8 cellular contexts compared by ENCODE assay signal in genomic region chr11:47578524-47579460, GRCh38.
A peak's percentile ranks its signal among the peaks of the same experiment; 100 is the strongest.
DNase-seq lines count a peak whose midpoint lies in the region; ATAC-seq and TF ChIP-seq lines count a peak whose summit lies in the region.

KBTBD4 (minus strand) TSS chr11:47578970; CDS start chr11:47578951, 19 bp downstream.
NDUFS3 (plus strand) TSS chr11:47579074; CDS start chr11:47579092, 18 bp downstream.

- DNase-seq in AG09319 (ENCODE audit: extremely low read depth, low read depth) = peak; percentile 73
- peak; percentile 68 for DNase-seq in NCI-H345 treated with DMSO at 0.1 percent for 48 hours (lab: John Stamatoyannopoulos, UW; ENCODE audit: unreplicated experiment)
- DNase-seq in activated CD4-positive, CD25-positive, alpha-beta regulatory T cell (lab: John Stamatoyannopoulos, UW) = peak; percentile 71 to 76 (median 76)
- peak; percentile 86 for DNase-seq in central memory CD4-positive, alpha-beta T cell
- DNase-seq in islet precursor cell = peak; percentile 95
- DNase-seq in stimulated activated CD4-positive, alpha-beta T cell treated with anti-CD3 and anti-CD28 coated beads, Interleukin-12 subunit alpha, Interleukin-12 subunit beta, amount 100 ng/mL, for 4 hours = peak; percentile 84

- no peak for TF ChIP-seq CTCF in AG09319 (IDR thresholded peaks at IDR 0.05; ENCODE audit: low read depth, low read length)

- ATAC-seq in GM19035 (IDR thresholded peaks at IDR 0.05; ENCODE audit: unreplicated experiment) (peak; percentile 95), HG03342 (IDR thresholded peaks at IDR 0.05; ENCODE audit: unreplicated experiment) (peak; percentile 88)

Comparison
In these comparisons a context has a peak if more than half of its experiments do, and no peak if none do; other contexts are left out.
1. Peak in every context shown above with its lines: DNase-seq and ATAC-seq.